ENCODE assay signal across 18 cellular contexts in the genomic region with DNA sequence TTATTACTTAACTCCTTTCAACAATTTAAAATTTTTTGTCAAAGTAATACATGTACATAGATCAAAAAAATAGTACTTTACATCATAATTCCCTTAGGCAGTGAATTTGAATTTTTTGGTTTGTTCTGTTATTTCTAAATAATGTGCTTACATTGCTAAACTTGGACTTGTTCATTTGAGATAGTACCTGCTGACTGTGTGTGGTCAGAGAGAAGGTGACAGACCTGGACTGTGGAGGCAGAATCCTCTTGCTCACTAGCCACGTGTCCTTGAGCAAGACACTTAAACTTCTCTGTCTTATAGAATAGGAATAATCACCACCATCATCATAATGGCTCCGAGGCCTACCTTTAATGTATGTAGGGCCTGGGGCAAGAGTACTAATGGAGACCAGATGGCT. TPM values are rescaled to one million over a fixed set of nuclear protein-coding genes. Genes with fewer than 3 reads are reported as not detected.
DNase-seq lines count a peak whose midpoint lies in the region; ATAC-seq and TF ChIP-seq lines count a peak whose summit lies in the region.
"Had no signal": no experiment of that assay in that cellular context is flagged by ENCODE, and none has a peak within 500 bp of the region (broad histone marks: within the 10 kb centered on the region; RNA-seq: fewer than 3 reads in every experiment).

No MANE protein-coding gene starts in this region.

- ATAC-seq in GM23338 (no peak), left lobe of liver (peak; percentile 52), GM19395 (IDR thresholded peaks at IDR 0.05; ENCODE audit: unreplicated experiment) (no peak)
- ATAC-seq: PC-3 had no signal

- peak overlapping the region; percentile 73; the same call in 1 of the 2 replicates for H3K27ac ChIP-seq in GM23338 (ENCODE audit: low read depth)
- H3K27ac ChIP-seq in OCI-LY7 (ENCODE audit: low read depth, low read length, poor library complexity, severe bottlenecking): no peak overlapping the region
- H3K27ac ChIP-seq in smooth muscle cell (ENCODE audit: low read depth): peak overlapping the region; percentile 58
- no peak overlapping the region for H3K27ac ChIP-seq in neuronal stem cell (replicated peaks; ENCODE audit: low read length)
- H3K27ac ChIP-seq: C4-2B, GM23248, RWPE1 had no signal

- intact Hi-C loops in OCI-LY7 (cut with micrococcal nuclease; ENCODE audit: unreplicated experiment): loop anchor here (2.0 to 10.0 kb wide), 3 partner anchors 67 to 157 kb away; no protein-coding TSS in a partner anchor

- H3K9me2 ChIP-seq in GM23338 (ENCODE audit: insufficient read depth) (no peaks in the 10 kb centered on the region), OCI-LY7 (ENCODE audit: insufficient read depth, low read length) (no peaks in the 10 kb centered on the region)

- no peak overlapping the region for H3K4ac ChIP-seq in neuronal stem cell (ENCODE audit: low read length)

- BruUV-seq in OCI-LY7 (replicated peaks; lab: Mats Ljungman, UMichigan): no TSS peak

- H3K36me3 Mint-ChIP-seq in GM23338 (ENCODE audit: low read depth): peaks cover 87% of the 10 kb centered on the region

- peaks cover 75% of the 10 kb centered on the region for H3K4me1 Mint-ChIP-seq in GM23338

- H3F3A ChIP-seq in GM23338 (replicated peaks; ENCODE audit: low read depth): peaks cover 20% of the 10 kb centered on the region
- H3F3A ChIP-seq in smooth muscle cell (ENCODE audit: low read depth): no peaks in the 10 kb centered on the region

- POLR2A ChIA-PET in OCI-LY7 (lab: Charles Lee): no interaction called here

- no peak overlapping the region for H2AFZ ChIP-seq in GM23338
- H2AFZ ChIP-seq in OCI-LY7 (ENCODE audit: low read length): no peak overlapping the region
- no peak overlapping the region for H2AFZ ChIP-seq in smooth muscle cell (ENCODE audit: low read depth)
- H2AFZ ChIP-seq in neuronal stem cell (ENCODE audit: low read length): no peak overlapping the region
- H2AFZ ChIP-seq: GM23248 had no signal

- no peak overlapping the region for H3K4me2 ChIP-seq in GM23338
- H3K4me2 ChIP-seq in OCI-LY7 (ENCODE audit: low read length): peak overlapping the region; percentile 62; the same call in 1 of the 2 replicates
- no peak overlapping the region for H3K4me2 ChIP-seq in smooth muscle cell
- no peak overlapping the region for H3K4me2 ChIP-seq in neuronal stem cell (ENCODE audit: insufficient read depth, low read length, poor library complexity, severe bottlenecking)

- no peak overlapping the region for H4K8ac ChIP-seq in neuronal stem cell (ENCODE audit: low read depth, low read length)

- H3K4me1 ChIP-seq in GM23338 (ENCODE audit: insufficient read depth) (peaks cover 54% of the 10 kb centered on the region), OCI-LY7 (ENCODE audit: insufficient read depth, low read length, poor library complexity, severe bottlenecking) (peaks cover 31% of the 10 kb centered on the region), smooth muscle cell (ENCODE audit: low read depth) (peaks cover 3% of the 10 kb centered on the region), neuronal stem cell (ENCODE audit: control insufficient read depth in 2 of 2, insufficient read depth in 1 of 2, low read depth in 1 of 2, low read length in 2 of 2) (peaks cover 0 to 10% of the 10 kb centered on the region in 2 donors)

- H3K27me3 Mint-ChIP-seq in GM23338 (ENCODE audit: insufficient read depth, low read depth, poor library complexity): peaks cover 13% of the 10 kb centered on the region

- H3K36me3 ChIP-seq in GM23338 (ENCODE audit: insufficient read depth) (peaks cover 26% of the 10 kb centered on the region), OCI-LY7 (ENCODE audit: insufficient read depth, low read length) (peaks cover 28% of the 10 kb centered on the region), smooth muscle cell (ENCODE audit: low read depth) (no peaks in the 10 kb centered on the region), neuronal stem cell (replicated peaks in 1 of 2; ENCODE audit: control insufficient read depth in 2 of 2, insufficient read depth in 2 of 2, low read length in 2 of 2) (peaks cover 12 to 84% of the 10 kb centered on the region in 2 donors)

- H2BK12ac ChIP-seq in neuronal stem cell (ENCODE audit: low read length): no peak overlapping the region

- H3K4me3 ChIP-seq in GM23338 (no peak overlapping the region), OCI-LY7 (ENCODE audit: low read depth, low read length, poor library complexity, severe bottlenecking) (no peak overlapping the region), smooth muscle cell (no peak overlapping the region), neuronal stem cell (ENCODE audit: low read length in 2 of 2) (no peak overlapping the region)
- H3K4me3 ChIP-seq: GM23248 had no signal

- H3K9me3 ChIP-seq in OCI-LY7 (ENCODE audit: low read length) (no peaks in the 10 kb centered on the region), smooth muscle cell (replicated peaks; ENCODE audit: low read depth) (no peaks in the 10 kb centered on the region), neuronal stem cell (replicated peaks in 1 of 2; ENCODE audit: control insufficient read depth in 2 of 2, insufficient read depth in 1 of 2, low read depth in 1 of 2, low read length in 2 of 2) (no peaks in the 10 kb centered on the region)

- no peak overlapping the region for H3K14ac ChIP-seq in neuronal stem cell (ENCODE audit: low read length)

- no peak overlapping the region for H2AK5ac ChIP-seq in neuronal stem cell (ENCODE audit: low read depth, low read length)

- H3K79me2 ChIP-seq in GM23338 (replicated peaks; ENCODE audit: insufficient read depth) (peaks cover 100% of the 10 kb centered on the region), OCI-LY7 (ENCODE audit: insufficient read depth, low read depth, low read length) (peaks cover 27% of the 10 kb centered on the region; the same call in 1 of the 2 replicates), smooth muscle cell (ENCODE audit: low read depth) (peaks cover 96% of the 10 kb centered on the region)

- peaks cover 11% of the 10 kb centered on the region for H3K79me1 ChIP-seq in neuronal stem cell (ENCODE audit: low read depth, low read length)

- H2BK120ac ChIP-seq in neuronal stem cell (ENCODE audit: low read depth, low read length): no peak overlapping the region

- no peak overlapping the region for H4K91ac ChIP-seq in neuronal stem cell (ENCODE audit: low read depth, low read length, poor library complexity)

- H3K9ac ChIP-seq in smooth muscle cell (ENCODE audit: low read depth): no peak overlapping the region
- no peak overlapping the region for H3K9ac ChIP-seq in neuronal stem cell (ENCODE audit: low read depth, low read length, poor library complexity)
- H3K9ac ChIP-seq: GM23248 had no signal

- no peak overlapping the region for H3K4me3 Mint-ChIP-seq in GM23338

- CTCF ChIA-PET in OCI-LY7 (lab: Charles Lee; ENCODE audit: unreplicated experiment): no interaction called here

- H4K20me1 ChIP-seq in GM23338 (replicated peaks; ENCODE audit: insufficient read depth): peaks cover 77% of the 10 kb centered on the region
- no peaks in the 10 kb centered on the region for H4K20me1 ChIP-seq in OCI-LY7 (ENCODE audit: insufficient read depth, low read length)
- H4K20me1 ChIP-seq in smooth muscle cell (ENCODE audit: low read depth): peaks cover 99% of the 10 kb centered on the region

- WGBS in smooth muscle cell (ENCODE audit: low lambda C conversion rate): 71% methylated on average over 2 of the region's 2 CpGs
- no CpG with 5 or more reads among the region's 2 CpGs for WGBS in neuronal stem cell (ENCODE audit: extremely low coverage in 2 of 2, insufficient read length in 2 of 2, insufficient replicate concordance in 1 of 2), 2 donors

- H3K27me3 ChIP-seq in GM23338 (ENCODE audit: insufficient read depth) (no peaks in the 10 kb centered on the region), smooth muscle cell (ENCODE audit: low read depth) (no peaks in the 10 kb centered on the region), neuronal stem cell (ENCODE audit: control insufficient read depth in 3 of 3, insufficient read depth in 3 of 3, low read depth in 1 of 3, low read length in 3 of 3) (no peaks in the 10 kb centered on the region)

- H3K27ac Mint-ChIP-seq in GM23338: no peak overlapping the region

- H3K9me3 Mint-ChIP-seq in GM23338: no peaks in the 10 kb centered on the region

- DNase-seq in GM23338 (ENCODE audit: low spot score): no peak
- no peak for DNase-seq in OCI-LY7 (ENCODE audit: low spot score)
- no peak for DNase-seq in left lobe of liver (ENCODE audit: low spot score)
- no peak for DNase-seq in smooth muscle cell (lab: John Stamatoyannopoulos, UW; ENCODE audit: unreplicated experiment)
- no peak for DNase-seq in GM10266 (ENCODE audit: extremely low spot score)
- DNase-seq in neuronal stem cell (ENCODE audit: low spot score): no peak
- DNase-seq: ACHN, DMS79 treated with DMSO at 0.1 percent for 48 hours, GM23248, MV-4-11, NCI-H1694 treated with DMSO at 0.1 percent for 48 hours, NCI-H2227 treated with DMSO at 0.1 percent for 48 hours, NCI-H510A treated with DMSO at 0.1 percent for 48 hours, NCI-H774, PC-3 had no signal

- H2BK15ac ChIP-seq in neuronal stem cell (ENCODE audit: low read length): no peak overlapping the region

- no peak for TF ChIP-seq CTCF in GM23338 (conservative IDR thresholded peaks at IDR 0.05; ENCODE audit: low read depth in 2 of 2)
- TF ChIP-seq CTCF in OCI-LY7 (conservative IDR thresholded peaks at IDR 0.05; ENCODE audit: low read length): no peak
- no peak for TF ChIP-seq CTCF in smooth muscle cell (IDR thresholded peaks at IDR 0.05; ENCODE audit: borderline replicate concordance, insufficient read depth, poor library complexity, severe bottlenecking)
- no peak for TF ChIP-seq CTCF in GM10266 (IDR thresholded peaks at IDR 0.05; ENCODE audit: control insufficient read depth, insufficient read depth, low read depth, missing control alignments)

- no peak overlapping the region for H2BK5ac ChIP-seq in neuronal stem cell (ENCODE audit: low read length)

- no peak overlapping the region for H3K23ac ChIP-seq in neuronal stem cell (ENCODE audit: low read depth, low read length, poor library complexity)

- no peak overlapping the region for H3K18ac ChIP-seq in neuronal stem cell (ENCODE audit: low read length)

RNA-seq across cellular contexts. Expression of a gene that starts 33.3 kb away (rescaled TPM):
- total RNA-seq in GM23338 (2014; rRNA removed; shearing (Covaris generic)): 216 and 225 TPM in 2 replicates
- polyA plus RNA-seq in GM23338 (2016; fragmentation: Nextera tagmentation; extraction: Ambion mirVana) (49.8 and 51.5 TPM in 2 replicates), smooth muscle cell (31.6 and 39.8 TPM in 2 replicates)
- 10.4 and 21.3 TPM in 2 replicates for total RNA-seq in OCI-LY7 (2014; rRNA removed; shearing (Covaris generic))
- total RNA-seq in OCI-LY7 (2022) (18.7 and 25.1 TPM in 2 replicates), left lobe of liver (3.7 TPM), smooth muscle cell (126 and 133 TPM in 2 replicates)
- polyA plus RNA-seq in neuronal stem cell (2013, experiment 1 of 2): 101 TPM
- polyA plus RNA-seq in neuronal stem cell (2013, experiment 2 of 2): 101 TPM

Comparison
In these comparisons a context has a peak if more than half of its experiments do, and no peak if none do; other contexts are left out.
1. H3K27ac ChIP-seq: peak in GM23338 (single experiment) and smooth muscle cell (single experiment); none in OCI-LY7 (single experiment) and neuronal stem cell (single experiment).